Comparison of ENCODE assay signal across 16 cellular contexts in the genomic region with DNA sequence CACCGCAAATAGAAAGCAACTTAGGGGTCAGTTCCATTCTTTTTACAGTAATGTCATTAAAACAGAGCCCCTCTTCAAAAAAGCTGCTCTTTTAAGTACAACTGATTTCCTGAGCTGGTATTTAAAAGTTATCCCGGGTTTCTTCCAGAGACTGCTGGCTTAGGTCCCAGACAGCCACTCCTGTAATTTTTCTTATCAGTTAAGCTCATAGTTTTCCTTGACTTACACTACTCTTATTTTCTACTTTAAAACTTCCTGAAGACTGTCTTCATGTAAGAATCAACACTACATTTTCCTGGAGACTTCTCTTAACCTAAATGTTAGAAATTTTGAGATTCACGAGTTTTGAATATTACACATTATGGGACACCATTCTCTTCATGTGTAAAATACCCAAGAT. TPM values are rescaled to one million over a fixed set of nuclear protein-coding genes. Genes with fewer than 3 reads are reported as not detected.
DNase-seq lines count a peak whose midpoint lies in the region; ATAC-seq and TF ChIP-seq lines count a peak whose summit lies in the region.
"Had no signal": no experiment of that assay in that cellular context is flagged by ENCODE, and none has a peak within 500 bp of the region (broad histone marks: within the 10 kb centered on the region; RNA-seq: fewer than 3 reads in every experiment).

No MANE protein-coding gene starts in this region.

- H3K56ac ChIP-seq in IMR-90 (ENCODE audit: extremely low read depth, insufficient read depth, low read length), result no peak overlapping the region

- ATAC-seq in IMR-90 (ENCODE audit: low read depth), result peak; percentile 75
- ATAC-seq in GM18907 (IDR thresholded peaks at IDR 0.05; ENCODE audit: unreplicated experiment), result no peak
- ATAC-seq in GM19463 (IDR thresholded peaks at IDR 0.05; ENCODE audit: unreplicated experiment), result no peak
- ATAC-seq: activated CD8-positive, alpha-beta memory T cell treated with anti-CD3 and anti-CD28 coated beads, Interleukin-2, amount 10 ng/mL, durations not matched to agents 7 days and 5 days; stimulated activated naive CD8-positive, alpha-beta T cell treated with anti-CD3 and anti-CD28 coated beads, Interleukin-15, Interleukin-2, amounts not matched to agents 100 U/mL and 50 U/mL, for 24 hours had no signal

- H4K5ac ChIP-seq in IMR-90 (ENCODE audit: low read depth, low read length), result no peak overlapping the region

- H4K91ac ChIP-seq in IMR-90 (ENCODE audit: insufficient read depth, low read depth, low read length), result no peak overlapping the region

- intact Hi-C loops in A673 (cut with micrococcal nuclease; ENCODE audit: unreplicated experiment), result no loop called here
- intact Hi-C loops in IMR-90 (cut with micrococcal nuclease), result loop anchor here (5.0 kb wide), 1 partner anchor 254 kb away; no protein-coding TSS in a partner anchor
- intact Hi-C loops in colonic mucosa (cut with DNase I), result no loop called here
- intact Hi-C loops in vagina (cut with DNase I), result no loop called here

- no peaks in the 10 kb centered on the region for H4K20me1 ChIP-seq in IMR-90 (ENCODE audit: insufficient read depth, low read length)

- POLR2A ChIA-PET in A673 (lab: Charles Lee; ENCODE audit: low non-redundant PET), result no interaction called here
- POLR2A ChIA-PET in IMR-90 (lab: Charles Lee; ENCODE audit: unreplicated experiment), result no interaction called here

- no TSS peak for BruUV-seq in A673 (replicated peaks; lab: Mats Ljungman, UMichigan)
- BruUV-seq in IMR-90 (replicated peaks; lab: Mats Ljungman, UMichigan), result no TSS peak

- H3K4me1 ChIP-seq in A673 (ENCODE audit: insufficient read depth, low read length, poor library complexity, severe bottlenecking) (peaks cover 25% of the 10 kb centered on the region), IMR-90 (ENCODE audit: control insufficient read depth, insufficient read depth, low read length) (no peaks in the 10 kb centered on the region), colonic mucosa (no peaks in the 10 kb centered on the region), vagina (no peaks in the 10 kb centered on the region)

- no peak overlapping the region for H3K14ac ChIP-seq in IMR-90 (replicated peaks; ENCODE audit: low read depth, low read length)

- H2AK9ac ChIP-seq in IMR-90 (replicated peaks; ENCODE audit: low read depth, low read length, poor library complexity), result no peak overlapping the region

- H3K27me3 ChIP-seq in A673 (replicated peaks; ENCODE audit: insufficient read depth, low read depth, low read length, poor library complexity) (no peaks in the 10 kb centered on the region), IMR-90 (ENCODE audit: control insufficient read depth, insufficient read depth, low read length) (no peaks in the 10 kb centered on the region), colonic mucosa (no peaks in the 10 kb centered on the region), vagina (no peaks in the 10 kb centered on the region)

- 0 out of 4 replicates have a peak, but pooled peaks cover under 1 to 3% of the 10 kb centered on the region in 2 experiments for H3K79me1 ChIP-seq in IMR-90 (ENCODE audit: low read depth in 1 of 2, low read length in 2 of 2)

- H3K27ac ChIP-seq in A673 (ENCODE audit: low read depth, low read length, poor library complexity, severe bottlenecking), result no peak overlapping the region
- H3K27ac ChIP-seq in IMR-90 (ENCODE audit: insufficient read depth, low read length), result no peak overlapping the region
- H3K27ac ChIP-seq in colonic mucosa, result peak overlapping the region; percentile 30
- H3K27ac ChIP-seq in vagina, result no peak overlapping the region
- H3K27ac ChIP-seq: KMS-11 had no signal

- WGBS in IMR-90 (ENCODE audit: extremely low coverage in 2 of 2, insufficient read length in 1 of 2), 2 experiments, result no CpG with 5 or more reads among the region's 3 CpGs

- no peak overlapping the region for H2BK15ac ChIP-seq in IMR-90 (ENCODE audit: low read depth, low read length)

- no peak for TF ChIP-seq RAD21 in IMR-90 (IDR thresholded peaks at IDR 0.05; ENCODE audit: low read length)

- H3K9me3 ChIP-seq in A673 (ENCODE audit: low read depth, low read length, poor library complexity, severe bottlenecking), result no peaks in the 10 kb centered on the region
- no peaks in the 10 kb centered on the region for H3K9me3 ChIP-seq in IMR-90 (ENCODE audit: control insufficient read depth, insufficient read depth, low read length)
- H3K9me3 ChIP-seq in colonic mucosa, result no peaks in the 10 kb centered on the region
- no peaks in the 10 kb centered on the region for H3K9me3 ChIP-seq in vagina

- no peak overlapping the region for H2BK5ac ChIP-seq in IMR-90 (ENCODE audit: low read depth, low read length, poor library complexity, severe bottlenecking)

- H3K4me2 ChIP-seq in IMR-90 (ENCODE audit: low read depth, low read length), result no peak overlapping the region
- H3K4me2 ChIP-seq: KMS-11 had no signal

- no peak overlapping the region for H3K4ac ChIP-seq in IMR-90 (ENCODE audit: low read depth, low read length)

- H3K23ac ChIP-seq in IMR-90 (ENCODE audit: low read depth, low read length), result no peak overlapping the region

- no peak overlapping the region for H2AK5ac ChIP-seq in IMR-90 (ENCODE audit: low read depth, low read length)

- in situ Hi-C loops in IMR-90 (cut with MboI; ENCODE audit: low sequenced_read_pairs), result no loop called here

- H3K9ac ChIP-seq in IMR-90 (ENCODE audit: low read depth, low read length), result no peak overlapping the region
- H3K9ac ChIP-seq in colonic mucosa (ENCODE audit: low read depth in 2 of 2, low read length in 2 of 2), result no peak overlapping the region
- H3K9ac ChIP-seq: KMS-11 had no signal

- peak; percentile 11 for DNase-seq in A673 (ENCODE audit: low spot score)
- DNase-seq in IMR-90, result peak; percentile 51
- DNase-seq in colonic mucosa, result peak; percentile 51
- peak; percentile 12 for DNase-seq in mucosa of gallbladder (ENCODE audit: low spot score)
- no peak for DNase-seq in CD1c-positive myeloid dendritic cell (ENCODE audit: extremely low spot score)
- no peak for DNase-seq in vagina (ENCODE audit: extremely low spot score in 2 of 2)
- DNase-seq: activated CD4-positive, CD25-positive, alpha-beta regulatory T cell; activated CD8-positive, alpha-beta memory T cell treated with anti-CD3 and anti-CD28 coated beads, Interleukin-2, amount 10 ng/mL, durations not matched to agents 7 days and 5 days; central memory CD4-positive, alpha-beta T cell; head of caudate nucleus; naive thymus-derived CD4-positive, alpha-beta T cell; NCI-H1417 treated with DMSO at 0.1 percent for 48 hours; stimulated activated naive CD8-positive, alpha-beta T cell treated with anti-CD3 and anti-CD28 coated beads, Interleukin-15, Interleukin-2, amounts not matched to agents 100 U/mL and 50 U/mL, for 24 hours had no signal

- H4K8ac ChIP-seq in IMR-90 (ENCODE audit: low read depth in 2 of 2, low read length in 2 of 2), result no peak overlapping the region

- no peak overlapping the region for H3K18ac ChIP-seq in IMR-90 (ENCODE audit: low read depth, low read length)

- no peak overlapping the region for H3K4me3 ChIP-seq in A673 (ENCODE audit: low read depth, low read length, poor library complexity, severe bottlenecking)
- H3K4me3 ChIP-seq in IMR-90 (ENCODE audit: insufficient read depth, low read depth, low read length), result no peak overlapping the region
- H3K4me3 ChIP-seq in colonic mucosa, result no peak overlapping the region
- no peak overlapping the region for H3K4me3 ChIP-seq in vagina

- TF ChIP-seq POLR2A in IMR-90 (IDR thresholded peaks at IDR 0.05; ENCODE audit: low read depth, low read length) (no peak), vagina (IDR thresholded peaks at IDR 0.05) (no peak)

- H2BK120ac ChIP-seq in IMR-90 (ENCODE audit: low read depth, low read length), result no peak overlapping the region

- no peak overlapping the region for H2AFZ ChIP-seq in IMR-90 (replicated peaks; ENCODE audit: low read length, poor library complexity)

- H3K36me3 ChIP-seq in A673 (ENCODE audit: insufficient read depth, low read length, poor library complexity, severe bottlenecking) (no peaks in the 10 kb centered on the region), IMR-90 (ENCODE audit: control insufficient read depth, insufficient read depth, low read length) (peaks cover 9% of the 10 kb centered on the region), colonic mucosa (no peaks in the 10 kb centered on the region), vagina (peaks cover 0 to 6% of the 10 kb centered on the region in 2 donors)

- CTCF ChIA-PET in A673 (lab: Charles Lee), result no interaction called here
- CTCF ChIA-PET in IMR-90 (lab: Yijun Ruan, JAX), result no interaction called here

- no peaks in the 10 kb centered on the region for H3K9me1 ChIP-seq in IMR-90 (ENCODE audit: insufficient read depth, low read length)

- no peak overlapping the region for H2BK20ac ChIP-seq in IMR-90 (ENCODE audit: low read depth, low read length)

- dilution Hi-C loops in IMR-90 (cut with HindIII; ENCODE audit: low sequenced_read_pairs, unreplicated experiment), result no loop called here

- no peak for TF ChIP-seq CTCF in A673 (conservative IDR thresholded peaks at IDR 0.05; ENCODE audit: low read depth, low read length)
- no peak for TF ChIP-seq CTCF in IMR-90 (conservative IDR thresholded peaks at IDR 0.05; ENCODE audit: low read depth, low read length)
- TF ChIP-seq CTCF in colonic mucosa (IDR thresholded peaks at IDR 0.05), result no peak
- TF ChIP-seq CTCF in vagina (IDR thresholded peaks at IDR 0.05), result no peak

TF ChIP-seq in IMR-90, 13 proteins besides CTCF, POLR2A, EP300 and RAD21 (continues in another document):
- TF ChIP-seq, protein P1, sequence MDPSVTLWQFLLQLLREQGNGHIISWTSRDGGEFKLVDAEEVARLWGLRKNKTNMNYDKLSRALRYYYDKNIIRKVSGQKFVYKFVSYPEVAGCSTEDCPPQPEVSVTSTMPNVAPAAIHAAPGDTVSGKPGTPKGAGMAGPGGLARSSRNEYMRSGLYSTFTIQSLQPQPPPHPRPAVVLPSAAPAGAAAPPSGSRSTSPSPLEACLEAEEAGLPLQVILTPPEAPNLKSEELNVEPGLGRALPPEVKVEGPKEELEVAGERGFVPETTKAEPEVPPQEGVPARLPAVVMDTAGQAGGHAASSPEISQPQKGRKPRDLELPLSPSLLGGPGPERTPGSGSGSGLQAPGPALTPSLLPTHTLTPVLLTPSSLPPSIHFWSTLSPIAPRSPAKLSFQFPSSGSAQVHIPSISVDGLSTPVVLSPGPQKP (IDR thresholded peaks at IDR 0.05; ENCODE audit: borderline replicate concordance, low read depth, low read length), result no peak
- no peak for TF ChIP-seq NFE2L2 (IDR thresholded peaks at IDR 0.05; ENCODE audit: low read depth, low read length)
- TF ChIP-seq CEBPB (IDR thresholded peaks at IDR 0.05; ENCODE audit: low read depth, low read length), result no peak
- TF ChIP-seq RCOR1 (IDR thresholded peaks at IDR 0.05; ENCODE audit: insufficient replicate concordance, low read length), result no peak
- TF ChIP-seq SMC3 (IDR thresholded peaks at IDR 0.05; ENCODE audit: low read depth, low read length), result no peak
- no peak for TF ChIP-seq RFX5 (IDR thresholded peaks at IDR 0.05; ENCODE audit: low read depth, low read length)

RNA-seq across cellular contexts. Expression of a gene that starts 48.2 kb away (rescaled TPM):
- total RNA-seq in A673 (2021), result 34.3 and 35.6 TPM in 2 replicates
- total RNA-seq in IMR-90 (2012; rRNA removed), result 29.9 and 40.8 TPM in 2 replicates
- 21.4 and 26.5 TPM in 2 replicates for polyA plus RNA-seq in IMR-90 (2012; rRNA removed)
- 5.1 and 7.8 TPM in 2 replicates for polyA plus RNA-seq in IMR-90 (2012; cell fraction: cytosol; rRNA removed)
- polyA plus RNA-seq in IMR-90 (2012; cell fraction: nucleus; rRNA removed; ENCODE audit: low replicate concordance), result 5.5 and 50.1 TPM in 2 replicates
- total RNA-seq in colonic mucosa, result 10 to 100 TPM; 18.2 to 19.4 TPM
- total RNA-seq in mucosa of gallbladder, result 21.2 TPM
- 27.0 TPM for total RNA-seq in vagina

Comparison
In these comparisons a context has a peak if more than half of its experiments do, and no peak if none do; other contexts are left out.
1. DNase-seq: peak in A673 (single experiment), IMR-90 (single experiment), colonic mucosa (single experiment) and mucosa of gallbladder (single experiment); none in CD1c-positive myeloid dendritic cell (single experiment) and vagina (0 of 2).